Comparison of ENCODE assay signal across 8 cellular contexts in genomic region chr5:141875795-141876627, GRCh38. TPM values are rescaled to one million over a fixed set of nuclear protein-coding genes. Genes with fewer than 3 reads are reported as not detected.
A peak's percentile ranks its signal among the peaks of the same experiment; 100 is the strongest.
DNase-seq lines count a peak whose midpoint lies in the region; ATAC-seq, FAIRE-seq and TF ChIP-seq lines count a peak whose summit lies in the region.

No MANE protein-coding gene starts in this region.

- peak overlapping the region; percentile 57 to 88 for H3K9ac ChIP-seq in K562 (ENCODE audit: insufficient read depth in 1 of 2, low read depth in 2 of 2, low read length in 2 of 2)

- H3K4me3 ChIP-seq in K562 (peak overlapping the region; percentile 49), stomach (peak overlapping the region; percentile 74 to 84 (median 78))

- under 1% methylated on average over 33 of the region's 65 CpGs for WGBS in K562 (ENCODE audit: insufficient coverage, low coverage, missing lambda C conversion rate)
- WGBS in stomach, 5 donors = 0 to 1% (median 0%) methylated on average over 18 to 65 of the region's 65 CpGs

- peak; percentile 85 for ATAC-seq in K562

- FAIRE-seq in K562 (lab: Jason Lieb, UNC) = peak; percentile 84

- in situ Hi-C loops in K562 (cut with MboI) = no loop called here

- H3K27ac ChIP-seq in K562 (ENCODE audit: extremely low read depth, low read depth, low read length) = peak overlapping the region; percentile 61
- H3K27ac ChIP-seq in stomach = peak overlapping the region; percentile 89 to 95 (median 94)

- H3K27me3 ChIP-seq in K562 (ENCODE audit: control insufficient read depth in 2 of 2, insufficient read depth in 2 of 2, low read length in 2 of 2) (peaks cover 19 to 59% of the 10 kb centered on the region in 2 experiments), stomach (peaks cover 0 to 91% (median 33%) of the 10 kb centered on the region in 3 donors)

- H2AFZ ChIP-seq in K562 (ENCODE audit: low read depth, low read length) = peak overlapping the region; percentile 90

- peaks cover 30 to 46% of the 10 kb centered on the region in 2 experiments; a peak in 4 of 5 replicates for H3K4me1 ChIP-seq in K562 (replicated peaks in 1 of 2; ENCODE audit: control insufficient read depth in 2 of 2, insufficient read depth in 2 of 2, low read length in 2 of 2)
- H3K4me1 ChIP-seq in stomach = peaks cover 66 to 98% (median 84%) of the 10 kb centered on the region in 4 donors

- peak in 2 of 3 experiments; percentile 30 to 47; a peak in 2 of 6 replicates for TF ChIP-seq CTCF in K562 (IDR thresholded peaks at IDR 0.05 in 2 of 3, conservative IDR thresholded peaks at IDR 0.05 in 1 of 3; ENCODE audit: insufficient read depth in 2 of 3, low read depth in 1 of 3, low read length in 3 of 3)
- TF ChIP-seq CTCF in stomach (IDR thresholded peaks at IDR 0.05) = no peak

- POLR2A ChIA-PET in K562 (lab: Yijun Ruan, JAX) = interaction anchor here (0.6 to 0.7 kb wide), 2 partner anchors 9 to 1983 kb away, joined by 3 read pairs; no protein-coding TSS in a partner anchor

- DNase-seq in NCI-H146 (lab: John Stamatoyannopoulos, UW) (peak; percentile 40), NCI-H146 treated with DMSO at 0.1 percent for 48 hours (lab: John Stamatoyannopoulos, UW; ENCODE audit: unreplicated experiment) (no peak), K562 (ENCODE audit: extremely low read depth in 1 of 4, low spot score in 3 of 4) (peak; percentile 78 to 93 (median 84)), kidney tubule cell (ENCODE audit: low spot score) (peak; percentile 51), stomach (peak; percentile 84), DMS153 treated with DMSO at 0.1 percent for 48 hours (lab: John Stamatoyannopoulos, UW; ENCODE audit: unreplicated experiment) (no peak), cortex of kidney (lab: John Stamatoyannopoulos, UW) (no peak)
- DNase-seq in stimulated activated CD8-positive, alpha-beta memory T cell treated with anti-CD3 and anti-CD28 coated beads, Interleukin-4, amount 100 ng/mL, for 48 hours = no peak

- H4K20me1 ChIP-seq in K562 (replicated peaks; ENCODE audit: control insufficient read depth, insufficient read depth, low read length) = peaks cover 35% of the 10 kb centered on the region

- no TSS peak for BruUV-seq in K562 (replicated peaks; lab: Mats Ljungman, UMichigan)

- intact Hi-C loops in K562 (cut with micrococcal nuclease) = no loop called here
- intact Hi-C loops in stomach (cut with DNase I; ENCODE audit: low total_unique reads) = no loop called here

- no peaks in the 10 kb centered on the region for H3K79me2 ChIP-seq in K562 (ENCODE audit: control insufficient read depth, insufficient read depth, low read length)

- TF ChIP-seq POLR2A in K562 (conservative IDR thresholded peaks at IDR 0.05) (peak; percentile 55; the same call in 1 of the 2 replicates), stomach (IDR thresholded peaks at IDR 0.05) (peak in 1 of 4 donors; percentile 53)

- H3K9me1 ChIP-seq in K562 (ENCODE audit: control insufficient read depth, insufficient read depth, low read length) = no peaks in the 10 kb centered on the region

- CTCF ChIA-PET in K562 (lab: Yijun Ruan, JAX; ENCODE audit: low intra/inter-chr PET ratio) = no interaction called here

- H3K4me2 ChIP-seq in K562 (ENCODE audit: insufficient read depth, low read length) = peak overlapping the region; percentile 76

- no peaks in the 10 kb centered on the region for H3K36me3 ChIP-seq in K562 (ENCODE audit: control insufficient read depth, insufficient read depth, low read length)
- H3K36me3 ChIP-seq in stomach = no peaks in the 10 kb centered on the region

- TF ChIP-seq EP300 in K562 (IDR thresholded peaks at IDR 0.05; ENCODE audit: low read length) = peak; percentile 38; the same call in 1 of the 2 replicates
- TF ChIP-seq EP300 in stomach (IDR thresholded peaks at IDR 0.05) = no peak

- no peaks in the 10 kb centered on the region for H3K9me3 ChIP-seq in K562 (replicated peaks; ENCODE audit: control insufficient read depth, insufficient read depth, low read depth, low read length)
- no peaks in the 10 kb centered on the region for H3K9me3 ChIP-seq in stomach

- TF ChIP-seq RAD21 in K562 (CRISPR knock-in tag; conservative IDR thresholded peaks at IDR 0.05 in 1 of 2, IDR thresholded peaks at IDR 0.05 in 1 of 2) = peak in 1 of 2 experiments; percentile 42; a peak in 2 of 4 replicates

TF ChIP-seq in K562, 482 proteins besides CTCF, POLR2A, EP300 and RAD21 (continues in another document):
- TF ChIP-seq GTF2F1 (IDR thresholded peaks at IDR 0.05; ENCODE audit: low read depth, low read length) (no peak), HDAC3 (IDR thresholded peaks at IDR 0.05; ENCODE audit: borderline replicate concordance, partially characterized antibody) (no peak), GTF2E2 (tag; IDR thresholded peaks at IDR 0.05) (no peak), PTBP1 (IDR thresholded peaks at IDR 0.05; ENCODE audit: low read depth, low read length) (no peak), ZNF551 (CRISPR knock-in tag; IDR thresholded peaks at IDR 0.05) (no peak), ZBTB26 (CRISPR knock-in tag; IDR thresholded peaks at IDR 0.05) (no peak), ZNF57 (CRISPR knock-in tag; IDR thresholded peaks at IDR 0.05) (no peak), BRF2 (IDR thresholded peaks at IDR 0.05; ENCODE audit: borderline replicate concordance, insufficient read depth, insufficient read length) (no peak), MAX (CRISPR knock-in tag; IDR thresholded peaks at IDR 0.05) (peak; percentile 66), KLF13 (tag; IDR thresholded peaks at IDR 0.05; ENCODE audit: borderline replicate concordance, low read depth) (no peak), ZNF586 (CRISPR knock-in tag; conservative IDR thresholded peaks at IDR 0.05) (no peak)

RNA-seq across cellular contexts. Expression of gene PCDH1, which starts 2.2 kb away (rescaled TPM):
- 3.9 and 10.2 TPM in 2 replicates for total RNA-seq in K562 (2011; cell fraction: chromatin; rRNA removed; ENCODE audit: low replicate concordance)
- 12.1 and 13.5 TPM in 2 replicates for total RNA-seq in K562 (2011; cell fraction: nucleolus; rRNA removed)
- total RNA-seq in K562 (2011; cell fraction: nucleoplasm; rRNA removed) = 6.8 and 8.7 TPM in 2 replicates
- 3.3 and 3.6 TPM in 2 replicates for total RNA-seq in K562 (2014; rRNA removed)
- 0.77 and 1.1 TPM in 2 replicates for total RNA-seq in K562 (2014; rRNA removed; fragmentation: Illumina TruSeq; extraction: Trizol)
- total RNA-seq in K562 (2015; rRNA removed; fragmentation: Illumina TruSeq; extraction: Trizol) = 0.80 and 1.1 TPM in 2 replicates
- 3.2 and 3.6 TPM in 2 replicates for total RNA-seq in K562 (2021)
- polyA plus RNA-seq in K562 (2011; rRNA removed) = 1.1 and 2.3 TPM in 2 replicates
- 1.9 and 4.1 TPM in 2 replicates for polyA plus RNA-seq in K562 (2011; cell fraction: cytosol; rRNA removed)
- polyA plus RNA-seq in K562 (2011; cell fraction: nucleus; rRNA removed) = 0.95 and 3.6 TPM in 2 replicates
- polyA plus RNA-seq in K562 (2012) = 1.5 and 1.6 TPM in 2 replicates
- 2.2 and 2.3 TPM in 2 replicates for polyA plus RNA-seq in K562 (2014; fragmentation: Illumina TruSeq; extraction: Trizol)
- polyA plus RNA-seq in K562 (2014; fragmentation: Nextera tagmentation; extraction: Ambion mirVana) = under 1 TPM in 1 of 2 experiments, not detected in 1; 0.11 TPM
- polyA plus RNA-seq in K562 (2014; rRNA removed) = 1.4 and 1.6 TPM in 2 replicates
- 2.4 and 11.1 TPM in 2 replicates for polyA minus RNA-seq in K562 (2011; rRNA and poly(A)+ RNA removed)
- polyA minus RNA-seq in K562 (2011; cell fraction: cytosol; rRNA and poly(A)+ RNA removed) = 2.3 and 6.8 TPM in 2 replicates
- polyA minus RNA-seq in K562 (2011; cell fraction: nucleus; rRNA and poly(A)+ RNA removed) = 1.6 and 2.2 TPM in 2 replicates
- 10 to 100 TPM; 35.3 to 96.9 (median 79.1) TPM for total RNA-seq in stomach
- 10 to 100 TPM in 2 of 3 donors, 1 to 10 TPM in 1; 8.7 to 20.9 (median 10.6) TPM for polyA plus RNA-seq in stomach

RNA-seq across cellular contexts. Expression of gene DELE1, which starts 47.7 kb away (rescaled TPM):
- total RNA-seq in K562 (2011; cell fraction: chromatin; rRNA removed; ENCODE audit: low replicate concordance) = 104 and 158 TPM in 2 replicates
- 66.7 and 84.5 TPM in 2 replicates for total RNA-seq in K562 (2011; cell fraction: nucleolus; rRNA removed)
- 76.9 and 103 TPM in 2 replicates for total RNA-seq in K562 (2011; cell fraction: nucleoplasm; rRNA removed)
- total RNA-seq in K562 (2014; rRNA removed) (48.5 and 49.8 TPM in 2 replicates), K562 (2014; rRNA removed; fragmentation: Illumina TruSeq; extraction: Trizol) (29.2 and 34.0 TPM in 2 replicates), K562 (2015; rRNA removed; fragmentation: Illumina TruSeq; extraction: Trizol) (42.6 and 51.5 TPM in 2 replicates), K562 (2021) (64.7 and 68.8 TPM in 2 replicates), stomach (100 to 1,000 TPM in 1 of 5 donors, 10 to 100 TPM in 4; 65.0 to 100 (median 98.2) TPM)
- polyA plus RNA-seq in K562 (2011; rRNA removed) (73.0 and 100.0 TPM in 2 replicates), K562 (2014; fragmentation: Illumina TruSeq; extraction: Trizol) (62.7 and 65.1 TPM in 2 replicates), K562 (2014; fragmentation: Nextera tagmentation; extraction: Ambion mirVana) (10 to 100 TPM; 16.6 to 37.6 TPM), K562 (2014; rRNA removed) (66.3 and 74.4 TPM in 2 replicates), stomach (10 to 100 TPM; 29.2 to 39.8 (median 32.6) TPM)
- polyA plus RNA-seq in K562 (2011; cell fraction: cytosol; rRNA removed) = 72.9 and 97.6 TPM in 2 replicates
- 309 and 379 TPM in 2 replicates for polyA plus RNA-seq in K562 (2011; cell fraction: nucleus; rRNA removed)
- 49.1 and 105 TPM in 2 replicates for polyA plus RNA-seq in K562 (2012)
- 30.3 and 39.6 TPM in 2 replicates for polyA minus RNA-seq in K562 (2011; rRNA and poly(A)+ RNA removed)
- polyA minus RNA-seq in K562 (2011; cell fraction: cytosol; rRNA and poly(A)+ RNA removed) = 32.1 and 33.3 TPM in 2 replicates
- 47.8 and 79.8 TPM in 2 replicates for polyA minus RNA-seq in K562 (2011; cell fraction: nucleus; rRNA and poly(A)+ RNA removed)

Comparison
In these comparisons a context has a peak if more than half of its experiments do, and no peak if none do; other contexts are left out.
1. DNase-seq: peak in NCI-H146 (single experiment), K562 (4 of 4), kidney tubule cell (single experiment) and stomach (single experiment); none in NCI-H146 treated with DMSO at 0.1 percent for 48 hours (single experiment), stimulated activated CD8-positive, alpha-beta memory T cell treated with anti-CD3 and anti-CD28 coated beads, Interleukin-4, amount 100 ng/mL, for 48 hours (single experiment), DMS153 treated with DMSO at 0.1 percent for 48 hours (single experiment) and cortex of kidney (single experiment).
2. CTCF ChIP-seq: peak in K562 (2 of 3); none in stomach (0 of 7).